In the genomic region with DNA sequence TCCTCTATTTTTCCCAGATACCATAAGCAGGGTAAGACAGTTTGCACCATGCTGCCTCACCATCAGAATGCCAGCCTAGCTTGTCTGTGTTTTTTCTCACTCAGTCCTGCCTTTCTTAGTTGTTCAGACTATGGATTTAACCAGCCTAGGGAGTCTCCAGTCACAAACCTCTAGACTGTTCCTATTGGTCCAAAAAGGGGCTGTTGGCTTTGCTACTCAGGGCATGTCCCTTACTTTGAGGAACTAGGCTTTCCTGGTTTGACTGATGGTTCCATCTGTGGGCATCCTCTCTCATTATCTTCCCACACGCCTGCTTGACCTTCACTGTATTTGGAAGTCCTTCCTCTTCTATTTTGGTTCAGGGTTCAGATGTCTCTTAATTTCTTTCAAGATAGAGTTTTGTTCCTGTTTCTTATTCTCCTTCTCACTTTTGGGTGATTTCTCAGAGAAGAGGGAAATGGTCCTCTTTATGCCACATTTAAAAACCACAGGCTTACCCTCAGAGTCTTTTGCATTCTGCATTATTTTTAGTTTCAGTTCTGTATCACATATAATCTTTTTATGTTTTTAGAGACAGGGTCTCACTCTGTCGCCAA, we compare ENCODE assay signal across 10 cellular contexts. TPM values are rescaled to one million over a fixed set of nuclear protein-coding genes. Genes with fewer than 3 reads are reported as not detected.
DNase-seq lines count a peak whose midpoint lies in the region; ATAC-seq, FAIRE-seq and TF ChIP-seq lines count a peak whose summit lies in the region.
"Had no signal": no experiment of that assay in that cellular context is flagged by ENCODE, and none has a peak within 500 bp of the region (broad histone marks: within the 10 kb centered on the region; RNA-seq: fewer than 3 reads in every experiment).

No MANE protein-coding gene starts in this region.

- H3K27me3 ChIP-seq in mucosa of rectum (ENCODE audit: control insufficient read depth in 2 of 2, insufficient read depth in 2 of 2, low read length in 2 of 2): no peaks in the 10 kb centered on the region

- H3K9me3 ChIP-seq in mucosa of rectum (ENCODE audit: control insufficient read depth in 2 of 2, low read length in 2 of 2) (no peaks in the 10 kb centered on the region), kidney (ENCODE audit: control insufficient read depth in 1 of 2, low read length in 2 of 2) (no peaks in the 10 kb centered on the region)

- no peak for FAIRE-seq in kidney (lab: Jason Lieb, UNC)
- FAIRE-seq: endothelial cell of umbilical vein had no signal

- H3K36me3 ChIP-seq in mucosa of rectum (ENCODE audit: control insufficient read depth in 2 of 2, insufficient read depth in 2 of 2, low read length in 2 of 2) (no peaks in the 10 kb centered on the region), kidney (ENCODE audit: control insufficient read depth in 1 of 2, insufficient read depth in 2 of 2, low read length in 2 of 2) (no peaks in the 10 kb centered on the region)

- H3K27ac ChIP-seq in mucosa of rectum (ENCODE audit: low read depth in 2 of 2, low read length in 2 of 2) (peak overlapping the region in 1 of 2 donors; percentile 26), kidney (ENCODE audit: low read depth in 2 of 2, low read length in 2 of 2) (no peak overlapping the region)

- peaks cover 17 to 22% of the 10 kb centered on the region in 2 donors for H3K4me1 ChIP-seq in mucosa of rectum (ENCODE audit: control insufficient read depth in 2 of 2, insufficient read depth in 2 of 2, low read length in 2 of 2)
- H3K4me1 ChIP-seq in kidney (ENCODE audit: control insufficient read depth in 1 of 2, insufficient read depth in 1 of 2, low read depth in 1 of 2, low read length in 2 of 2): no peaks in the 10 kb centered on the region

- H3K4me3 ChIP-seq in mucosa of rectum (ENCODE audit: low read length in 2 of 2) (peak overlapping the region; percentile 0 to 33), kidney (ENCODE audit: low read length in 2 of 2) (no peak overlapping the region)

- H3K9ac ChIP-seq in mucosa of rectum (ENCODE audit: low read depth in 1 of 2, low read length in 2 of 2) (no peak overlapping the region), kidney (ENCODE audit: low read length in 2 of 2) (no peak overlapping the region)

- intact Hi-C loops in kidney (cut with DNase I): no loop called here

- TF ChIP-seq CTCF in kidney (IDR thresholded peaks at IDR 0.05; ENCODE audit: borderline replicate concordance, extremely low read depth, insufficient read depth): no peak

- DNase-seq in NOMO-1 treated with DMSO at 0.1 percent for 48 hours (lab: John Stamatoyannopoulos, UW; ENCODE audit: unreplicated experiment) (peak; percentile 98), DMS53 treated with DMSO at 0.1 percent for 48 hours (lab: John Stamatoyannopoulos, UW; ENCODE audit: unreplicated experiment) (no peak), NCI-H2107 treated with DMSO at 0.1 percent for 48 hours (lab: John Stamatoyannopoulos, UW; ENCODE audit: unreplicated experiment) (no peak), kidney (no peak)
- DNase-seq in activated naive CD4-positive, alpha-beta T cell (lab: John Stamatoyannopoulos, UW): no peak

- ATAC-seq in GM19023 (IDR thresholded peaks at IDR 0.05; ENCODE audit: unreplicated experiment): peak; percentile 77
- ATAC-seq in HG02759 (IDR thresholded peaks at IDR 0.05; ENCODE audit: unreplicated experiment): peak; percentile 88

RNA-seq across cellular contexts. Expression of gene TMEM131, which starts 31.3 kb away (rescaled TPM):
- 38.4 TPM for total RNA-seq in kidney
- polyA plus RNA-seq in kidney (ENCODE audit: insufficient read depth, low read depth, low replicate concordance): 8.0 TPM

RNA-seq across cellular contexts. Expression of gene VWA3B, which starts 59.9 kb away (rescaled TPM):
- 0.35 TPM for total RNA-seq in kidney
- not detected for polyA plus RNA-seq in kidney (ENCODE audit: insufficient read depth, low read depth, low replicate concordance)
- total RNA-seq: endothelial cell of umbilical vein, RPMI7951 had no signal
- polyA plus RNA-seq: endothelial cell of umbilical vein had no signal

Comparison
In these comparisons a context has a peak if more than half of its experiments do, and no peak if none do; other contexts are left out.
1. H3K4me3 ChIP-seq: peak in mucosa of rectum (2 of 2); none in kidney (0 of 2).